ENCODE assay signal across 1 cellular context in the genomic region with DNA sequence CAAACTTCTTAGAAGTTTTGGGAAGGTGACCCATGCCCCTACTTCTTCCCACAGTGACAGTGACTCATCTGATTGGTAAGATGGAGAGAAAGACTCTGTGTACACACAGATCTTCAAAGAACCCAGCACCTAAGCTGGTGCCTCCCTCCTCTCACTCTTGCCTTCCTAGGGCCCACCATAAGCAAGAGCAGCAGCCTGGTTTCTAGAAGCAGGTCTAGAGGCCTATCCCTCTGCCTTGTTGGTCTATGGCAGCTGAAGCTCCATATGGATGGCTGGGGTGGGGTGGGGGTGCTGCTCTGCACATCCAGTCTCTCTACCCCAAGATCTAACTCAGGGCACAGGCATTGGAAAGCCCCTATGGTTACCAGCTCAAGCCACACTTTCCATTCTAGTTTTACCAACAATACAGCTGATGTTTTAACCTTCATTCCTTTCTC.
TF ChIP-seq lines count a peak whose summit lies in the region.

No MANE protein-coding gene starts in this region.

TF ChIP-seq in GM12878, 131 proteins besides CTCF, POLR2A, EP300 and RAD21 (continued from another document):
- TF ChIP-seq, protein P1, sequence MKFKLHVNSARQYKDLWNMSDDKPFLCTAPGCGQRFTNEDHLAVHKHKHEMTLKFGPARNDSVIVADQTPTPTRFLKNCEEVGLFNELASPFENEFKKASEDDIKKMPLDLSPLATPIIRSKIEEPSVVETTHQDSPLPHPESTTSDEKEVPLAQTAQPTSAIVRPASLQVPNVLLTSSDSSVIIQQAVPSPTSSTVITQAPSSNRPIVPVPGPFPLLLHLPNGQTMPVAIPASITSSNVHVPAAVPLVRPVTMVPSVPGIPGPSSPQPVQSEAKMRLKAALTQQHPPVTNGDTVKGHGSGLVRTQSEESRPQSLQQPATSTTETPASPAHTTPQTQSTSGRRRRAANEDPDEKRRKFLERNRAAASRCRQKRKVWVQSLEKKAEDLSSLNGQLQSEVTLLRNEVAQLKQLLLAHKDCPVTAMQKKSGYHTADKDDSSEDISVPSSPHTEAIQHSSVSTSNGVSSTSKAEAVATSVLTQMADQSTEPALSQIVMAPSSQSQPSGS (IDR thresholded peaks at IDR 0.05; ENCODE audit: low read length): no peak
- TF ChIP-seq POLR2AphosphoS2 (IDR thresholded peaks at IDR 0.05; ENCODE audit: low read depth, low read length) (no peak), RUNX3 (IDR thresholded peaks at IDR 0.05; ENCODE audit: low read length) (peak; percentile 53), PML (IDR thresholded peaks at IDR 0.05; ENCODE audit: low read length) (no peak), YBX1 (IDR thresholded peaks at IDR 0.05) (no peak), KLF5 (IDR thresholded peaks at IDR 0.05; ENCODE audit: partially characterized antibody) (no peak), STAT3 (IDR thresholded peaks at IDR 0.05; ENCODE audit: low read depth, low read length) (no peak), HDGF (IDR thresholded peaks at IDR 0.05) (no peak), CHD1 (IDR thresholded peaks at IDR 0.05; ENCODE audit: low read depth, low read length) (no peak), YY1 (IDR thresholded peaks at IDR 0.05; ENCODE audit: low read depth, low read length) (no peak), MEF2A (IDR thresholded peaks at IDR 0.05; ENCODE audit: insufficient read depth, low read depth, low read length) (no peak), CEBPB (IDR thresholded peaks at IDR 0.05; ENCODE audit: borderline replicate concordance in 1 of 2, low read depth in 2 of 2, low read length in 2 of 2) (no peak)
- TF ChIP-seq, protein P2, sequence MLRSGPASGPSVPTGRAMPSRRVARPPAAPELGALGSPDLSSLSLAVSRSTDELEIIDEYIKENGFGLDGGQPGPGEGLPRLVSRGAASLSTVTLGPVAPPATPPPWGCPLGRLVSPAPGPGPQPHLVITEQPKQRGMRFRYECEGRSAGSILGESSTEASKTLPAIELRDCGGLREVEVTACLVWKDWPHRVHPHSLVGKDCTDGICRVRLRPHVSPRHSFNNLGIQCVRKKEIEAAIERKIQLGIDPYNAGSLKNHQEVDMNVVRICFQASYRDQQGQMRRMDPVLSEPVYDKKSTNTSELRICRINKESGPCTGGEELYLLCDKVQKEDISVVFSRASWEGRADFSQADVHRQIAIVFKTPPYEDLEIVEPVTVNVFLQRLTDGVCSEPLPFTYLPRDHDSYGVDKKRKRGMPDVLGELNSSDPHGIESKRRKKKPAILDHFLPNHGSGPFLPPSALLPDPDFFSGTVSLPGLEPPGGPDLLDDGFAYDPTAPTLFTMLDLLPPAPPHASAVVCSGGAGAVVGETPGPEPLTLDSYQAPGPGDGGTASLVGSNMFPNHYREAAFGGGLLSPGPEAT (IDR thresholded peaks at IDR 0.05; ENCODE audit: low read depth): peak; percentile 78
